Comparison of ENCODE assay signal across 15 cellular contexts in the genomic region with DNA sequence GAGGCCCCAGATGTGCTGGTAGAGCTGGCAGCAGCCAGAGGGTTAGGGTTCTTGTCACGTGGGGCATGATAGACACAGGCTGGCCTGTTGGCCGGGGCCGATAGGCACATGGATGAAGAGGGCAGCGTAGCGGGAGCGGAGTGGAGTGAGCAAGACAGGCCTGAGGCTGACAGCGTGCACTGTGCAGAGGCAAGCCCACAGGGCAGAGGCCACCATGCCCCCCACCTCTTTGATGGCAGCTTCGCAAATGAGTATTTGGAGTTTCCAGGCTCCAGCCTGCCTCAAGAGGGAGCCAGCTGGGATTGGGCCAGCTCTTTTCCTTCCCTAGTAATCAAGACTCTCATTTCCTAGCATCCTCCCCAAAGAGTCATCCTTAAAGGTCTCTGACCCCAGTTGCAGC. TPM values are rescaled to one million over a fixed set of nuclear protein-coding genes. Genes with fewer than 3 reads are reported as not detected.
DNase-seq lines count a peak whose midpoint lies in the region; ATAC-seq and TF ChIP-seq lines count a peak whose summit lies in the region.
"Had no signal": no experiment of that assay in that cellular context is flagged by ENCODE, and none has a peak within 500 bp of the region (broad histone marks: within the 10 kb centered on the region; RNA-seq: fewer than 3 reads in every experiment).

No MANE protein-coding gene starts in this region.

- no peak overlapping the region for H3K4me3 Mint-ChIP-seq in osteocyte (ENCODE audit: unreplicated experiment)
- H3K4me3 Mint-ChIP-seq: natural killer cell treated with Interleukin-12 subunit alpha and Interleukin-12 subunit beta and Interleukin-15 and Interleukin-18, amount 100 ng/mL, for 72 hours had no signal

- no peak overlapping the region for H3K9ac ChIP-seq in fibroblast of lung (ENCODE audit: insufficient read depth, low read length)
- H3K9ac ChIP-seq: KMS-11 had no signal

- no peak; the same call in 1 of the 2 replicates for TF ChIP-seq CTCF in RWPE1 (conservative IDR thresholded peaks at IDR 0.05; ENCODE audit: low read depth)
- TF ChIP-seq CTCF in fibroblast of lung (conservative IDR thresholded peaks at IDR 0.05 in 1 of 2, IDR thresholded peaks at IDR 0.05 in 1 of 2; ENCODE audit: low read depth in 1 of 2, low read length in 2 of 2) = peak; percentile 8 to 36
- peak; percentile 29 for TF ChIP-seq CTCF in osteocyte (IDR thresholded peaks at IDR 0.05)
- no peak for TF ChIP-seq CTCF in coronary artery (IDR thresholded peaks at IDR 0.05)

- H3K9me3 Mint-ChIP-seq in osteocyte (ENCODE audit: unreplicated experiment) = no peaks in the 10 kb centered on the region
- H3K9me3 Mint-ChIP-seq: natural killer cell treated with Interleukin-12 subunit alpha and Interleukin-12 subunit beta and Interleukin-15 and Interleukin-18, amount 100 ng/mL, for 72 hours had no signal

- H3K79me2 ChIP-seq in fibroblast of lung (ENCODE audit: control insufficient read depth, insufficient read depth, low read length) = no peaks in the 10 kb centered on the region

- peaks cover 6% of the 10 kb centered on the region for H3K36me3 Mint-ChIP-seq in osteocyte (ENCODE audit: unreplicated experiment)
- H3K36me3 Mint-ChIP-seq: natural killer cell treated with Interleukin-12 subunit alpha and Interleukin-12 subunit beta and Interleukin-15 and Interleukin-18, amount 100 ng/mL, for 72 hours had no signal

- H3K4me1 Mint-ChIP-seq in osteocyte (ENCODE audit: unreplicated experiment) = peaks cover 23% of the 10 kb centered on the region

- H3K27ac Mint-ChIP-seq in osteocyte (ENCODE audit: unreplicated experiment) = no peak overlapping the region
- H3K27ac Mint-ChIP-seq: natural killer cell treated with Interleukin-12 subunit alpha and Interleukin-12 subunit beta and Interleukin-15 and Interleukin-18, amount 100 ng/mL, for 72 hours had no signal

- no peaks in the 10 kb centered on the region for H3K4me1 ChIP-seq in fibroblast of lung (ENCODE audit: control insufficient read depth, extremely low read depth, insufficient read depth, low read length)

- no peak for ATAC-seq in HG03095 (IDR thresholded peaks at IDR 0.05; ENCODE audit: unreplicated experiment)
- ATAC-seq: natural killer cell treated with Interleukin-12 subunit alpha and Interleukin-12 subunit beta and Interleukin-15 and Interleukin-18, amount 100 ng/mL, for 72 hours had no signal

- H3K4me2 ChIP-seq in fibroblast of lung (ENCODE audit: extremely low read depth, insufficient read depth, low read length) = no peak overlapping the region
- H3K4me2 ChIP-seq: KMS-11 had no signal

- H3K9me3 ChIP-seq in fibroblast of lung (ENCODE audit: control insufficient read depth, insufficient read depth, low read depth, low read length) = no peaks in the 10 kb centered on the region
- H3K9me3 ChIP-seq: thoracic aorta had no signal

- no peak overlapping the region for H3K4me3 ChIP-seq in fibroblast of lung (replicated peaks in 1 of 4; ENCODE audit: control extremely low read depth in 1 of 4, insufficient read depth in 1 of 4, low read depth in 3 of 4, low read length in 4 of 4)
- H3K4me3 ChIP-seq in coronary artery = no peak overlapping the region
- H3K4me3 ChIP-seq: thoracic aorta had no signal

- no peaks in the 10 kb centered on the region for H3K27me3 ChIP-seq in fibroblast of lung (ENCODE audit: control insufficient read depth, insufficient read depth, low read length)

- H4K20me1 ChIP-seq in fibroblast of lung (ENCODE audit: control insufficient read depth, extremely low read depth, insufficient read depth, low read length) = no peaks in the 10 kb centered on the region

- POLR2A ChIA-PET in RWPE1 (lab: Yijun Ruan, JAX; ENCODE audit: low non-redundant PET) (no interaction called here), HEK293T (lab: Yijun Ruan, JAX) (interaction anchor here (1.0 to 1.3 kb wide), 3 partner anchors 41 to 54 kb away, joined by 3 read pairs; a partner anchor contains a TSS)

- H3K27me3 Mint-ChIP-seq in osteocyte (ENCODE audit: unreplicated experiment) = no peaks in the 10 kb centered on the region
- H3K27me3 Mint-ChIP-seq: natural killer cell treated with Interleukin-12 subunit alpha and Interleukin-12 subunit beta and Interleukin-15 and Interleukin-18, amount 100 ng/mL, for 72 hours had no signal

- CTCF ChIA-PET in RWPE1 (lab: Yijun Ruan, JAX) = interaction anchor here (0.6 to 9.0 kb wide), 14 partner anchors 9 to 282 kb away, joined by 3 to 622 read pairs (median 4); a partner anchor contains a TSS
- CTCF ChIA-PET in HEK293T (lab: Yijun Ruan, JAX) = interaction anchor here (1.1 to 11.1 kb wide), 4 partner anchors 15 to 83 kb away, joined by 4 to 235 read pairs (median 8); a partner anchor contains a TSS

- DNase-seq in EH (ENCODE audit: low read depth) (peak; percentile 68), RWPE1 (ENCODE audit: low spot score) (no peak), fibroblast of lung (ENCODE audit: low read depth in 2 of 2) (peak; percentile 34 to 52), osteocyte (ENCODE audit: extremely low spot score, unreplicated experiment) (no peak), NCI-H1436 (lab: John Stamatoyannopoulos, UW) (no peak), coronary artery (ENCODE audit: low spot score) (no peak), HEK293T (ENCODE audit: extremely low spot score) (no peak)
- DNase-seq: activated gamma-delta T cell, cortex of kidney, DND-41, NCI-H2171 had no signal

- H3K27ac ChIP-seq in RWPE1 (peak overlapping the region; percentile 5; the same call in 1 of the 2 replicates), fibroblast of lung (ENCODE audit: insufficient read depth, low read length) (no peak overlapping the region), coronary artery (no peak overlapping the region)
- H3K27ac ChIP-seq: KMS-11, thoracic aorta had no signal

- H2AFZ ChIP-seq in fibroblast of lung (ENCODE audit: low read length) = no peak overlapping the region

- H3K36me3 ChIP-seq in fibroblast of lung (ENCODE audit: control insufficient read depth, insufficient read depth, low read length) = peaks cover 1% of the 10 kb centered on the region
- H3K36me3 ChIP-seq: thoracic aorta had no signal

TF ChIP-seq in HEK293T, 16 proteins besides CTCF, POLR2A, EP300 and RAD21:
- no peak for TF ChIP-seq SP1 (IDR thresholded peaks at IDR 0.05)

RNA-seq across cellular contexts. Expression of a gene that starts 43.5 kb away (rescaled TPM):
- 4.1 and 6.9 TPM in 2 replicates for total RNA-seq in fibroblast of lung
- polyA plus RNA-seq in fibroblast of lung = 2.3 and 2.5 TPM in 2 replicates
- polyA plus RNA-seq in fibroblast of lung (2012) = 2.9 and 3.3 TPM in 2 replicates
- polyA minus RNA-seq in fibroblast of lung (ENCODE audit: low replicate concordance) = 3.8 and 9.3 TPM in 2 replicates
- 3.4 and 4.7 TPM in 2 replicates for total RNA-seq in osteocyte

RNA-seq across cellular contexts. Expression of a gene that starts 50.3 kb away (rescaled TPM):
- total RNA-seq in fibroblast of lung = 1.0 and 1.7 TPM in 2 replicates
- polyA plus RNA-seq in fibroblast of lung = 2.0 and 4.9 TPM in 2 replicates
- polyA plus RNA-seq in fibroblast of lung (2012) = 2.4 and 5.6 TPM in 2 replicates
- 4.1 and 13.6 TPM in 2 replicates for polyA minus RNA-seq in fibroblast of lung (ENCODE audit: low replicate concordance)
- total RNA-seq in osteocyte = 4.3 and 4.5 TPM in 2 replicates

RNA-seq across cellular contexts. Expression of a gene that starts 59.8 kb away (rescaled TPM):
- total RNA-seq in fibroblast of lung (24.9 and 42.6 TPM in 2 replicates), osteocyte (15.3 and 15.6 TPM in 2 replicates)
- 20.6 and 24.5 TPM in 2 replicates for polyA plus RNA-seq in fibroblast of lung
- polyA plus RNA-seq in fibroblast of lung (2012) = 13.4 and 17.6 TPM in 2 replicates
- polyA minus RNA-seq in fibroblast of lung (ENCODE audit: low replicate concordance) = 11.4 and 14.1 TPM in 2 replicates

Comparison
In these comparisons a context has a peak if more than half of its experiments do, and no peak if none do; other contexts are left out.
1. DNase-seq: peak in EH (single experiment) and fibroblast of lung (2 of 2); none in RWPE1 (single experiment), osteocyte (single experiment), NCI-H1436 (single experiment), coronary artery (single experiment) and HEK293T (single experiment).
2. CTCF ChIP-seq: peak in fibroblast of lung (2 of 2) and osteocyte (single experiment); none in RWPE1 (single experiment) and coronary artery (single experiment).